In the genomic region with DNA sequence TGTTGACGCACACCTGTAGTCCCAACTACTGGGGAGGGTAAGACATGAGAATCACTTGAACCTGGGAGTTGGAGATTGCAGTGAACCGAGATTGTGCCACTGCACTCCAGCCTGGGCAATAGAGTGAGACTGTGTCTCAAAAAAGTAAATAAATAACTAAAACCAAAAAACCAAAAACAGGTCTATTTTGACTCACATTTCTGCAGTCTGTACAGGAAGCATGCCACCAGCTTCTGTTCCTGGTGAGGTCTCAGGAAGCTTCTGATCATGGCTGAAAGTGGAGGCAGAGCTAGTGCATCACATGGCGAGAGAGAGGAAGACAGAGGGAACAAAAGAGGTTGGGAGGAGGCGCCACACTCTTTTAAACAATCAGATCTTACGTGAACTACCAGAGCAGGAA, we compare ENCODE assay signal across 20 cellular contexts.
"Had no signal": no experiment of that assay in that cellular context is flagged by ENCODE, and none has a peak within 500 bp of the region (broad histone marks: within the 10 kb centered on the region; RNA-seq: fewer than 3 reads in every experiment).

No MANE protein-coding gene starts in this region.

- H3K36me3 ChIP-seq: heart left ventricle, sigmoid colon, thoracic aorta, transverse colon had no signal

- H3K4me1 Mint-ChIP-seq: naive B cell; nephron; stimulated activated naive CD8-positive, alpha-beta T cell treated with anti-CD3 and anti-CD28 coated beads, Interleukin-15, amount 100 ng/mL, for 72 hours had no signal

- H3K27ac ChIP-seq: dorsolateral prefrontal cortex, heart left ventricle, sigmoid colon, skin epidermis, thoracic aorta, transverse colon had no signal

- H3K27ac Mint-ChIP-seq: nephron; stimulated activated naive B cell treated with anti-CD40 and anti-IgM and Interleukin-4, amounts not matched to agents 10 μg/mL and 1 μg/mL and 100 μg/mL, for 72 hours; stimulated activated naive CD8-positive, alpha-beta T cell treated with anti-CD3 and anti-CD28 coated beads, Interleukin-15, amount 100 ng/mL, for 72 hours had no signal

- H3K4me1 ChIP-seq: heart left ventricle, sigmoid colon, transverse colon had no signal

- DNase-seq: cortex of kidney; dorsolateral prefrontal cortex; effector CD8-positive, alpha-beta T cell; heart left ventricle; hippocampal formation; left colon; left ventricle myocardium superior; mesendoderm; naive B cell; posterior cingulate gyrus; sigmoid colon; stimulated activated CD4-positive, alpha-beta T cell treated with anti-CD3 and anti-CD28 coated beads, Interleukin-2, amount 100 ng/mL, for 24 hours; stimulated activated CD4-positive, alpha-beta T cell treated with anti-CD3 and anti-CD28 coated beads, Interleukin-4, amount 100 ng/mL, for 4 hours; stimulated activated naive B cell treated with anti-CD40 and anti-IgM and Interleukin-4, amounts not matched to agents 10 μg/mL and 1 μg/mL and 100 μg/mL, for 72 hours; stimulated activated naive CD8-positive, alpha-beta T cell treated with anti-CD3 and anti-CD28 coated beads, Interleukin-15, amount 100 ng/mL, for 72 hours; transverse colon had no signal

- H3K27me3 ChIP-seq: dorsolateral prefrontal cortex, heart left ventricle, sigmoid colon, transverse colon had no signal

- H3K36me3 Mint-ChIP-seq: naive B cell; stimulated activated naive B cell treated with anti-CD40 and anti-IgM and Interleukin-4, amounts not matched to agents 10 μg/mL and 1 μg/mL and 100 μg/mL, for 72 hours had no signal

- H3K4me3 Mint-ChIP-seq: naive B cell; nephron; stimulated activated naive B cell treated with anti-CD40 and anti-IgM and Interleukin-4, amounts not matched to agents 10 μg/mL and 1 μg/mL and 100 μg/mL, for 72 hours; stimulated activated naive CD8-positive, alpha-beta T cell treated with anti-CD3 and anti-CD28 coated beads, Interleukin-15, amount 100 ng/mL, for 72 hours had no signal

- H3K4me3 ChIP-seq: dorsolateral prefrontal cortex, heart left ventricle, lung, sigmoid colon, skin epidermis, thoracic aorta, transverse colon had no signal

- ATAC-seq: heart left ventricle; left colon; left ventricle myocardium superior; stimulated activated naive B cell treated with anti-CD40 and anti-IgM and Interleukin-4, amounts not matched to agents 10 μg/mL and 1 μg/mL and 100 μg/mL, for 72 hours; stimulated activated naive CD8-positive, alpha-beta T cell treated with anti-CD3 and anti-CD28 coated beads, Interleukin-15, amount 100 ng/mL, for 72 hours had no signal

- H3K27me3 Mint-ChIP-seq: naive B cell; stimulated activated naive B cell treated with anti-CD40 and anti-IgM and Interleukin-4, amounts not matched to agents 10 μg/mL and 1 μg/mL and 100 μg/mL, for 72 hours; stimulated activated naive CD8-positive, alpha-beta T cell treated with anti-CD3 and anti-CD28 coated beads, Interleukin-15, amount 100 ng/mL, for 72 hours had no signal
